Comparison of ENCODE assay signal across 24 cellular contexts in the genomic region with DNA sequence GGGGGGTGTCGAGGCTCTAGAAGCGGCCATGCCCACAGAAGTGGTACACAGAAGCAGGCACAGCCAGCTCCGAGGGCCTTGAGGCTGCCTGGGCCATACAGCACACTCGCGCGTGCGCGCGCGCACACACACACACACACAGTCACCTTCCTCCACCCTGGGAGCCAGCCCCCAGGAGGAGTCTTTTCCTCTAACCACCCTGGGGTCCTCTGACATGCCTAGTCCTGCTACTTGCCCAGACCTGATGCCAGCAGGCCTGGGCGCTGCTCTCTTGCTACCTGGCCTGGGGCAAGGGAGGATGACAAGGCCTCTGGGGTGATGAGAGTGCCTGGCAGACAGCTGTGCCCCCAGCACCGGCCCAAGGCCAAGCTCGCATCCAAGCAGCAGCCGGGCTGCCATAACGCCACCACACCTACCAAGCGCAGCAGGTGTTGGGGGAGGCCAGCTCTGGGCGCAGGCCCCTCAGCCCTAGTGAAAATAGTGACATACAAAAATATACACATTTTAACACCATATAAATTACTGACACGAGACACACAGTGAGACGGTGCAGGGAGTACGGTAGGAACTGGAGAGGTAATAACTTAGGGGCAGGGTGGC. TPM values are rescaled to one million over a fixed set of nuclear protein-coding genes. Genes with fewer than 3 reads are reported as not detected.
DNase-seq lines count a peak whose midpoint lies in the region; ATAC-seq and TF ChIP-seq lines count a peak whose summit lies in the region.
"Had no signal": no experiment of that assay in that cellular context is flagged by ENCODE, and none has a peak within 500 bp of the region (broad histone marks: within the 10 kb centered on the region; RNA-seq: fewer than 3 reads in every experiment).

No MANE protein-coding gene starts in this region.

- CTCF ChIA-PET in activated naive CD4-positive, alpha-beta T cell treated with anti-CD3 and anti-CD28 coated beads, Interleukin-2, amount 10 ng/mL, durations not matched to agents 7 days and 5 days (lab: Charles Lee) = no interaction called here
- CTCF ChIA-PET in Panc1 (lab: Charles Lee) = no interaction called here

- no peak for TF ChIP-seq CTCF in Panc1 (IDR thresholded peaks at IDR 0.05)
- no peak for TF ChIP-seq CTCF in sigmoid colon (IDR thresholded peaks at IDR 0.05)

- H3K9me3 ChIP-seq in Panc1 (ENCODE audit: control insufficient read depth, insufficient read depth, low read depth, low read length) (no peaks in the 10 kb centered on the region), sigmoid colon (no peaks in the 10 kb centered on the region)
- H3K9me3 ChIP-seq: mucosa of descending colon, neutrophil, prostate gland, vagina had no signal

- no peak overlapping the region for H3K27ac ChIP-seq in Panc1 (ENCODE audit: low read length)
- no peak overlapping the region for H3K27ac ChIP-seq in epithelial cell of prostate
- H3K27ac ChIP-seq in substantia nigra (ENCODE audit: low read depth, low read length, poor library complexity, severe bottlenecking) = peak overlapping the region; percentile 12
- H3K27ac ChIP-seq in sigmoid colon = peak overlapping the region in 1 of 4 donors; percentile 12
- H3K27ac ChIP-seq: cardiac muscle cell, neutrophil, vagina had no signal

- TF ChIP-seq EP300 in sigmoid colon (IDR thresholded peaks at IDR 0.05) = no peak

- ATAC-seq in activated naive CD4-positive, alpha-beta T cell treated with anti-CD3 and anti-CD28 coated beads, Interleukin-2, amount 50 U/mL, for 72 hours = no peak
- ATAC-seq in Panc1 = no peak
- ATAC-seq: mucosa of descending colon, Right ventricle myocardium inferior had no signal

- no peaks in the 10 kb centered on the region for H3K27me3 Mint-ChIP-seq in activated naive CD4-positive, alpha-beta T cell treated with anti-CD3 and anti-CD28 coated beads, Interleukin-2, amount 10 ng/mL, durations not matched to agents 7 days and 5 days
- H3K27me3 Mint-ChIP-seq: activated B cell treated with CpG ODN at 0.5 μM for 24 hours had no signal

- H3K36me3 ChIP-seq in Panc1 (ENCODE audit: control insufficient read depth, insufficient read depth, low read length) (no peaks in the 10 kb centered on the region), sigmoid colon (peaks cover 38 to 94% (median 56%) of the 10 kb centered on the region in 4 donors)

- intact Hi-C loops in Panc1 (cut with micrococcal nuclease; ENCODE audit: unreplicated experiment) = no loop called here
- intact Hi-C loops in sigmoid colon (cut with DNase I) = no loop called here

- DNase-seq in activated naive CD4-positive, alpha-beta T cell treated with anti-CD3 and anti-CD28 coated beads, Interleukin-2, amount 50 U/mL, for 72 hours (ENCODE audit: low spot score in 2 of 2) = no peak
- no peak for DNase-seq in activated naive CD4-positive, alpha-beta T cell treated with anti-CD3 and anti-CD28 coated beads, Interleukin-2, amount 10 ng/mL, durations not matched to agents 7 days and 5 days
- DNase-seq in Panc1 (ENCODE audit: low read depth, low spot score) (no peak), epithelial cell of prostate (ENCODE audit: low read depth, low spot score) (peak; percentile 52), substantia nigra (lab: John Stamatoyannopoulos, UW) (no peak), GOT3 (lab: John Stamatoyannopoulos, UW) (no peak), sigmoid colon (no peak), NCI-H2081 treated with DMSO at 0.1 percent for 48 hours (lab: John Stamatoyannopoulos, UW) (no peak)
- DNase-seq: activated B cell treated with CpG ODN at 0.5 μM for 24 hours; activated T-cell treated with anti-CD3 and anti-CD28 coated beads, Interleukin-2, amount 50 U/mL, for 1 hour; DMS153; immature natural killer cell; left ventricle myocardium superior; mucosa of descending colon; NCI-H2081; NCI-H526; stimulated activated CD4-positive, alpha-beta T cell treated with anti-CD3 and anti-CD28 coated beads, Interleukin-1b, Interleukin-23, amount 100 ng/mL, for 48 hours; T-helper 9 cell had no signal

- TF ChIP-seq POLR2A in sigmoid colon (IDR thresholded peaks at IDR 0.05) = no peak

- no peak overlapping the region for H3K4me3 ChIP-seq in Panc1 (ENCODE audit: low read depth in 2 of 2, low read length in 2 of 2)
- H3K4me3 ChIP-seq in sigmoid colon = no peak overlapping the region
- H3K4me3 ChIP-seq: cardiac muscle cell, mucosa of descending colon, prostate gland, skin epidermis, vagina had no signal

- H3K9me3 Mint-ChIP-seq in activated naive CD4-positive, alpha-beta T cell treated with anti-CD3 and anti-CD28 coated beads, Interleukin-2, amount 50 U/mL, for 72 hours = no peaks in the 10 kb centered on the region
- H3K9me3 Mint-ChIP-seq in activated naive CD4-positive, alpha-beta T cell treated with anti-CD3 and anti-CD28 coated beads, Interleukin-2, amount 10 ng/mL, durations not matched to agents 7 days and 5 days = no peaks in the 10 kb centered on the region
- H3K9me3 Mint-ChIP-seq: activated B cell treated with CpG ODN at 0.5 μM for 24 hours, immature natural killer cell had no signal

- H3K27me3 ChIP-seq in Panc1 (ENCODE audit: control insufficient read depth, insufficient read depth, low read length) = no peaks in the 10 kb centered on the region
- no peaks in the 10 kb centered on the region for H3K27me3 ChIP-seq in sigmoid colon
- H3K27me3 ChIP-seq: cardiac muscle cell, neutrophil, vagina had no signal

- H3K27ac Mint-ChIP-seq in activated naive CD4-positive, alpha-beta T cell treated with anti-CD3 and anti-CD28 coated beads, Interleukin-2, amount 50 U/mL, for 72 hours = peak overlapping the region; percentile 15 to 39
- H3K27ac Mint-ChIP-seq in activated naive CD4-positive, alpha-beta T cell treated with anti-CD3 and anti-CD28 coated beads, Interleukin-2, amount 10 ng/mL, durations not matched to agents 7 days and 5 days = no peak overlapping the region
- H3K27ac Mint-ChIP-seq: activated B cell treated with CpG ODN at 0.5 μM for 24 hours had no signal

- in situ Hi-C loops in Panc1 (cut with HindIII; ENCODE audit: low pct_unique_long_range_greater_than_20kb, low sequenced_read_pairs) = no loop called here

- no peak overlapping the region for H3K4me3 Mint-ChIP-seq in activated naive CD4-positive, alpha-beta T cell treated with anti-CD3 and anti-CD28 coated beads, Interleukin-2, amount 10 ng/mL, durations not matched to agents 7 days and 5 days
- H3K4me3 Mint-ChIP-seq: activated B cell treated with CpG ODN at 0.5 μM for 24 hours, immature natural killer cell had no signal

- H3K36me3 Mint-ChIP-seq in activated naive CD4-positive, alpha-beta T cell treated with anti-CD3 and anti-CD28 coated beads, Interleukin-2, amount 50 U/mL, for 72 hours = no peaks in the 10 kb centered on the region
- H3K36me3 Mint-ChIP-seq in activated naive CD4-positive, alpha-beta T cell treated with anti-CD3 and anti-CD28 coated beads, Interleukin-2, amount 10 ng/mL, durations not matched to agents 7 days and 5 days = peaks cover 5% of the 10 kb centered on the region

- POLR2A ChIA-PET in Panc1 (lab: Charles Lee) = interaction anchor here (0.5 kb wide), 2 partner anchors 57 to 78 kb away, joined by 3 to 4 read pairs; no protein-coding TSS in a partner anchor

- TSS peak; percentile 81 for BruUV-seq in Panc1 (replicated peaks; lab: Mats Ljungman, UMichigan)

- 86% methylated on average over 20 of the region's 20 CpGs for WGBS in sigmoid colon, 2 donors

- H3K4me1 Mint-ChIP-seq in activated naive CD4-positive, alpha-beta T cell treated with anti-CD3 and anti-CD28 coated beads, Interleukin-2, amount 10 ng/mL, durations not matched to agents 7 days and 5 days = no peaks in the 10 kb centered on the region
- H3K4me1 Mint-ChIP-seq: immature natural killer cell had no signal

- H3K4me1 ChIP-seq in Panc1 (ENCODE audit: control insufficient read depth, insufficient read depth, low read length) (0 out of 2 replicates have a peak, but pooled peaks cover 14% of the 10 kb centered on the region), sigmoid colon (peaks cover 0 to 28% (median 23%) of the 10 kb centered on the region in 4 donors)

RNA-seq across cellular contexts. Expression of a gene that starts 41.1 kb away (rescaled TPM):
- 100 to 1,000 TPM in 1 of 2 donors, 10 to 100 TPM in 1; 70.5 to 121 TPM for total RNA-seq in activated naive CD4-positive, alpha-beta T cell treated with anti-CD3 and anti-CD28 coated beads, Interleukin-2, amount 50 U/mL, for 72 hours
- total RNA-seq in Panc1 (2021; ENCODE audit: unreplicated experiment) (115 TPM), sigmoid colon (10 to 100 TPM; 25.0 to 80.9 (median 36.9) TPM)
- 138 TPM for polyA plus RNA-seq in Panc1 (2012; ENCODE audit: insufficient read length)
- polyA plus RNA-seq in sigmoid colon = 10 to 100 TPM; 16.9 to 58.4 (median 31.2) TPM

RNA-seq across cellular contexts. Expression of a gene that starts 41.2 kb away (rescaled TPM):
- total RNA-seq in activated naive CD4-positive, alpha-beta T cell treated with anti-CD3 and anti-CD28 coated beads, Interleukin-2, amount 50 U/mL, for 72 hours = 10 to 100 TPM; 21.6 to 25.3 TPM
- total RNA-seq in Panc1 (2021; ENCODE audit: unreplicated experiment) (39.8 TPM), sigmoid colon (10 to 100 TPM; 18.4 to 33.8 (median 25.6) TPM)
- 71.0 TPM for polyA plus RNA-seq in Panc1 (2012; ENCODE audit: insufficient read length)
- 10 to 100 TPM; 20.4 to 44.5 (median 35.6) TPM for polyA plus RNA-seq in sigmoid colon

RNA-seq across cellular contexts. Expression of a gene that starts 46.8 kb away (rescaled TPM):
- 10 to 100 TPM; 77.0 to 87.6 TPM for total RNA-seq in activated naive CD4-positive, alpha-beta T cell treated with anti-CD3 and anti-CD28 coated beads, Interleukin-2, amount 50 U/mL, for 72 hours
- total RNA-seq in Panc1 (2021; ENCODE audit: unreplicated experiment) (279 TPM), sigmoid colon (100 to 1,000 TPM in 2 of 4 donors, 10 to 100 TPM in 2; 81.6 to 372 (median 134) TPM)
- 412 TPM for polyA plus RNA-seq in Panc1 (2012; ENCODE audit: insufficient read length)
- 10 to 100 TPM; 10.6 to 61.4 (median 11.4) TPM for polyA plus RNA-seq in sigmoid colon

RNA-seq across cellular contexts. Expression of a gene that starts 59.6 kb away (rescaled TPM):
- under 1 TPM in 1 of 2 donors, not detected in 1; 0.80 TPM for total RNA-seq in activated naive CD4-positive, alpha-beta T cell treated with anti-CD3 and anti-CD28 coated beads, Interleukin-2, amount 50 U/mL, for 72 hours
- total RNA-seq in Panc1 (2021; ENCODE audit: unreplicated experiment) (92.2 TPM), sigmoid colon (1 to 10 TPM in 2 of 4 donors, under 1 TPM in 1, not detected in 1; 0.68 to 3.0 (median 1.8) TPM)
- 136 TPM for polyA plus RNA-seq in Panc1 (2012; ENCODE audit: insufficient read length)
- polyA plus RNA-seq in sigmoid colon = 10 to 100 TPM; 13.9 to 18.8 (median 16.2) TPM
- total RNA-seq: activated B cell treated with CpG ODN at 0.5 μM for 24 hours had no signal
